1 cellular context compared by ENCODE assay signal in genomic region chr12:89632778-89633177, GRCh38.
TF ChIP-seq lines count a peak whose summit lies in the region.

No MANE protein-coding gene starts in this region.

TF ChIP-seq in HepG2, 621 proteins besides CTCF, POLR2A, EP300 and RAD21 (continued from another document and continues in another):
- no peak for TF ChIP-seq ZNF737 (CRISPR knock-in tag; IDR thresholded peaks at IDR 0.05; ENCODE audit: borderline replicate concordance)
- no peak for TF ChIP-seq FLYWCH1 (CRISPR knock-in tag; IDR thresholded peaks at IDR 0.05)
- TF ChIP-seq SP140L (CRISPR knock-in tag; IDR thresholded peaks at IDR 0.05; ENCODE audit: borderline replicate concordance), result no peak
- no peak for TF ChIP-seq RBAK (CRISPR knock-in tag; IDR thresholded peaks at IDR 0.05)
- no peak for TF ChIP-seq HOXA3 (CRISPR knock-in tag; IDR thresholded peaks at IDR 0.05)
- TF ChIP-seq ZNF251 (CRISPR knock-in tag; IDR thresholded peaks at IDR 0.05), result no peak
- TF ChIP-seq CEBPZ (IDR thresholded peaks at IDR 0.05; ENCODE audit: low read length), result no peak
- no peak; the same call in 1 of the 2 replicates for TF ChIP-seq MED13 (CRISPR knock-in tag; IDR thresholded peaks at IDR 0.05)
- TF ChIP-seq SRF (IDR thresholded peaks at IDR 0.05; ENCODE audit: low read depth, low read length), result peak; percentile 38; the same call in 1 of the 2 replicates
- TF ChIP-seq RARA (CRISPR knock-in tag; IDR thresholded peaks at IDR 0.05), result peak; percentile 89
- TF ChIP-seq ZNF282 (IDR thresholded peaks at IDR 0.05; ENCODE audit: partially characterized antibody), result no peak
- TF ChIP-seq RFX3 (CRISPR knock-in tag; IDR thresholded peaks at IDR 0.05), result no peak
- no peak for TF ChIP-seq NBN (conservative IDR thresholded peaks at IDR 0.05)
- TF ChIP-seq BCLAF1 (IDR thresholded peaks at IDR 0.05), result no peak
- peak; percentile 56; the same call in 1 of the 2 replicates for TF ChIP-seq SOX13 (IDR thresholded peaks at IDR 0.05)
- peak in 1 of 2 experiments; percentile 94; a peak in 2 of 4 replicates for TF ChIP-seq SOX13 (CRISPR knock-in tag; conservative IDR thresholded peaks at IDR 0.05 in 1 of 2, IDR thresholded peaks at IDR 0.05 in 1 of 2)
- TF ChIP-seq FOXA1 (IDR thresholded peaks at IDR 0.05), result peak; percentile 98
- peak; percentile 99 for TF ChIP-seq FOXA1 (CRISPR knock-in tag; IDR thresholded peaks at IDR 0.05)
- peak; percentile 97 for TF ChIP-seq PITX1 (CRISPR knock-in tag; IDR thresholded peaks at IDR 0.05)
- peak; percentile 73 for TF ChIP-seq FOXK2 (IDR thresholded peaks at IDR 0.05)
- TF ChIP-seq ZNF629 (CRISPR knock-in tag; conservative IDR thresholded peaks at IDR 0.05), result no peak
- TF ChIP-seq ZNF674 (CRISPR knock-in tag; IDR thresholded peaks at IDR 0.05; ENCODE audit: low read depth), result no peak
- peak; percentile 68; the same call in 1 of the 2 replicates for TF ChIP-seq REPIN1 (CRISPR knock-in tag; IDR thresholded peaks at IDR 0.05; ENCODE audit: borderline replicate concordance, low read depth)
- no peak for TF ChIP-seq ZNF337 (CRISPR knock-in tag; IDR thresholded peaks at IDR 0.05; ENCODE audit: borderline replicate concordance, low read depth)
- TF ChIP-seq ZNF34 (CRISPR knock-in tag; IDR thresholded peaks at IDR 0.05; ENCODE audit: borderline replicate concordance), result no peak
- no peak for TF ChIP-seq KMT2B (CRISPR knock-in tag; IDR thresholded peaks at IDR 0.05)
- no peak for TF ChIP-seq HIC2 (CRISPR knock-in tag; IDR thresholded peaks at IDR 0.05; ENCODE audit: low read depth)
- TF ChIP-seq FOXM1 (CRISPR knock-in tag; IDR thresholded peaks at IDR 0.05), result no peak
- peak; percentile 35; the same call in 1 of the 2 replicates for TF ChIP-seq SKIL (CRISPR knock-in tag; IDR thresholded peaks at IDR 0.05; ENCODE audit: borderline replicate concordance)
- no peak for TF ChIP-seq WIZ (CRISPR knock-in tag; IDR thresholded peaks at IDR 0.05)
- TF ChIP-seq HOXA7 (CRISPR knock-in tag; IDR thresholded peaks at IDR 0.05), result no peak
- TF ChIP-seq ZNF746 (CRISPR knock-in tag; IDR thresholded peaks at IDR 0.05), result no peak
- no peak for TF ChIP-seq ZNF550 (CRISPR knock-in tag; IDR thresholded peaks at IDR 0.05; ENCODE audit: borderline replicate concordance)
- TF ChIP-seq CEBPG (CRISPR knock-in tag; IDR thresholded peaks at IDR 0.05), result peak; percentile 67; the same call in 1 of the 2 replicates
- no peak for TF ChIP-seq ZNF839 (CRISPR knock-in tag; IDR thresholded peaks at IDR 0.05; ENCODE audit: borderline replicate concordance)
- TF ChIP-seq ZBED4 (CRISPR knock-in tag; IDR thresholded peaks at IDR 0.05; ENCODE audit: borderline replicate concordance), result 0 out of 2 replicates have a peak, but pooled peaks have one; percentile 38
- no peak for TF ChIP-seq KDM2A (CRISPR knock-in tag; IDR thresholded peaks at IDR 0.05; ENCODE audit: borderline replicate concordance, low read depth)
- no peak for TF ChIP-seq ZNF513 (CRISPR knock-in tag; conservative IDR thresholded peaks at IDR 0.05)
- TF ChIP-seq IRF1 (CRISPR knock-in tag; IDR thresholded peaks at IDR 0.05; ENCODE audit: low read depth), result no peak
- TF ChIP-seq RORA (CRISPR knock-in tag; IDR thresholded peaks at IDR 0.05), result no peak
- no peak for TF ChIP-seq ZNF446 (CRISPR knock-in tag; IDR thresholded peaks at IDR 0.05)
- no peak for TF ChIP-seq AKAP8 (CRISPR knock-in tag; IDR thresholded peaks at IDR 0.05)
- TF ChIP-seq ZNF362 (CRISPR knock-in tag; IDR thresholded peaks at IDR 0.05; ENCODE audit: borderline replicate concordance), result peak; percentile 41; the same call in 1 of the 2 replicates
- TF ChIP-seq CENPBD1 (CRISPR knock-in tag; IDR thresholded peaks at IDR 0.05; ENCODE audit: borderline replicate concordance, low read depth), result no peak
- no peak for TF ChIP-seq ZNF770 (CRISPR knock-in tag; IDR thresholded peaks at IDR 0.05)
